ENCODE assay signal across 8 cellular contexts in genomic region chr21:6569152-6569551, GRCh38.
A peak's percentile ranks its signal among the peaks of the same experiment; 100 is the strongest.
DNase-seq lines count a peak whose midpoint lies in the region; ATAC-seq and TF ChIP-seq lines count a peak whose summit lies in the region.
"Not testable (repeated sequence)": the region's sequence is repeated elsewhere in the genome, so short reads cannot be mapped to it uniquely, and the experiment has no call there.

No MANE protein-coding gene starts in this region.

- not testable (repeated sequence) for DNase-seq in CD8-positive, alpha-beta T cell; Panc1 (ENCODE audit: low read depth, low spot score); heart right ventricle; naive thymus-derived CD4-positive, alpha-beta T cell; upper lobe of left lung

- not testable (repeated sequence) for H3K4me1 ChIP-seq in CD8-positive, alpha-beta T cell (ENCODE audit: insufficient read depth, low read length); Panc1 (ENCODE audit: control insufficient read depth, insufficient read depth, low read length); heart right ventricle; naive thymus-derived CD4-positive, alpha-beta T cell (ENCODE audit: control insufficient read depth in 2 of 2, insufficient read depth in 2 of 2, low read length in 2 of 2); upper lobe of left lung

- POLR2A ChIA-PET in CD8-positive, alpha-beta T cell (lab: Charles Lee); Panc1 (lab: Charles Lee); naive thymus-derived CD4-positive, alpha-beta T cell (lab: Charles Lee): not testable (repeated sequence)

- H3K4me1 Mint-ChIP-seq in CD8-positive, alpha-beta T cell (ENCODE audit: low read depth); activated T-helper 17 cell treated with anti-CD3 and anti-CD28 coated beads, Interleukin-2, amount 50 U/mL, for 72 hours; naive thymus-derived CD4-positive, alpha-beta T cell: not testable (repeated sequence)

- TF ChIP-seq CTCF in CD8-positive, alpha-beta T cell (IDR thresholded peaks at IDR 0.05); Panc1 (IDR thresholded peaks at IDR 0.05); heart right ventricle (IDR thresholded peaks at IDR 0.05); upper lobe of left lung (IDR thresholded peaks at IDR 0.05): not testable (repeated sequence)

- ATAC-seq in CD8-positive, alpha-beta T cell, result peak; percentile 54
- ATAC-seq in GM19463 (IDR thresholded peaks at IDR 0.05; ENCODE audit: unreplicated experiment) (peak; percentile 36), HG02970 (IDR thresholded peaks at IDR 0.05; ENCODE audit: low FRiP score, unreplicated experiment) (peak; percentile 62), Panc1 (peak; percentile 78), heart right ventricle (peak; percentile 44 to 82 (median 73)), upper lobe of left lung (ENCODE audit: low FRiP score in 2 of 2) (peak; percentile 84 to 91)
- ATAC-seq in activated T-helper 17 cell treated with anti-CD3 and anti-CD28 coated beads, Interleukin-2, amount 50 U/mL, for 72 hours (replicated peaks), result peak; percentile 81
- ATAC-seq in naive thymus-derived CD4-positive, alpha-beta T cell, result peak; percentile 83

- H3K27ac ChIP-seq in CD8-positive, alpha-beta T cell (ENCODE audit: low read depth, low read length); Panc1 (ENCODE audit: low read length); heart right ventricle; naive thymus-derived CD4-positive, alpha-beta T cell (ENCODE audit: low read depth, low read length); upper lobe of left lung: not testable (repeated sequence)

- in situ Hi-C loops in Panc1 (cut with HindIII; ENCODE audit: low pct_unique_long_range_greater_than_20kb, low sequenced_read_pairs), result not testable (repeated sequence)

- no CpG with 5 or more reads among the region's 16 CpGs for WGBS in heart right ventricle, 2 donors
- no CpG with 5 or more reads among the region's 16 CpGs for WGBS in upper lobe of left lung, 2 donors

- intact Hi-C loops in CD8-positive, alpha-beta T cell (cut with DNase I, micrococcal nuclease); Panc1 (cut with micrococcal nuclease; ENCODE audit: unreplicated experiment); heart right ventricle (cut with DNase I); naive thymus-derived CD4-positive, alpha-beta T cell (cut with micrococcal nuclease): not testable (repeated sequence)

- not testable (repeated sequence) for H3K27me3 Mint-ChIP-seq in CD8-positive, alpha-beta T cell (ENCODE audit: low read depth); activated T-helper 17 cell treated with anti-CD3 and anti-CD28 coated beads, Interleukin-2, amount 50 U/mL, for 72 hours; naive thymus-derived CD4-positive, alpha-beta T cell

- not testable (repeated sequence) for TF ChIP-seq EP300 in upper lobe of left lung (IDR thresholded peaks at IDR 0.05)

- H3K9me3 Mint-ChIP-seq in CD8-positive, alpha-beta T cell; activated T-helper 17 cell treated with anti-CD3 and anti-CD28 coated beads, Interleukin-2, amount 50 U/mL, for 72 hours; naive thymus-derived CD4-positive, alpha-beta T cell: not testable (repeated sequence)

- H3K27ac Mint-ChIP-seq in CD8-positive, alpha-beta T cell; activated T-helper 17 cell treated with anti-CD3 and anti-CD28 coated beads, Interleukin-2, amount 50 U/mL, for 72 hours; naive thymus-derived CD4-positive, alpha-beta T cell: not testable (repeated sequence)

- H3K4me3 Mint-ChIP-seq in CD8-positive, alpha-beta T cell; activated T-helper 17 cell treated with anti-CD3 and anti-CD28 coated beads, Interleukin-2, amount 50 U/mL, for 72 hours; naive thymus-derived CD4-positive, alpha-beta T cell: not testable (repeated sequence)

- TF ChIP-seq POLR2A in upper lobe of left lung (IDR thresholded peaks at IDR 0.05), result not testable (repeated sequence)

- H3K4me3 ChIP-seq in CD8-positive, alpha-beta T cell (ENCODE audit: low read depth, low read length); Panc1 (ENCODE audit: low read depth in 2 of 2, low read length in 2 of 2); heart right ventricle; naive thymus-derived CD4-positive, alpha-beta T cell (ENCODE audit: low read length); upper lobe of left lung: not testable (repeated sequence)

- not testable (repeated sequence) for H3K36me3 ChIP-seq in CD8-positive, alpha-beta T cell (ENCODE audit: insufficient read depth, low read length); Panc1 (ENCODE audit: control insufficient read depth, insufficient read depth, low read length); heart right ventricle; naive thymus-derived CD4-positive, alpha-beta T cell (ENCODE audit: control insufficient read depth in 2 of 3, insufficient read depth in 3 of 3, low read length in 3 of 3); upper lobe of left lung

- not testable (repeated sequence) for H3K27me3 ChIP-seq in CD8-positive, alpha-beta T cell (ENCODE audit: insufficient read depth, low read length); Panc1 (ENCODE audit: control insufficient read depth, insufficient read depth, low read length); heart right ventricle; naive thymus-derived CD4-positive, alpha-beta T cell (ENCODE audit: control insufficient read depth in 2 of 2, insufficient read depth in 2 of 2, low read length in 2 of 2); upper lobe of left lung

- CTCF ChIA-PET in CD8-positive, alpha-beta T cell (lab: Charles Lee); Panc1 (lab: Charles Lee); naive thymus-derived CD4-positive, alpha-beta T cell (lab: Charles Lee): not testable (repeated sequence)

- not testable (repeated sequence) for H3K9me3 ChIP-seq in CD8-positive, alpha-beta T cell (ENCODE audit: low read length); Panc1 (ENCODE audit: control insufficient read depth, insufficient read depth, low read depth, low read length); heart right ventricle; naive thymus-derived CD4-positive, alpha-beta T cell (ENCODE audit: control insufficient read depth in 2 of 3, low read length in 3 of 3); upper lobe of left lung

- not testable (repeated sequence) for H3K36me3 Mint-ChIP-seq in CD8-positive, alpha-beta T cell; activated T-helper 17 cell treated with anti-CD3 and anti-CD28 coated beads, Interleukin-2, amount 50 U/mL, for 72 hours (ENCODE audit: low read depth); naive thymus-derived CD4-positive, alpha-beta T cell

- not testable (repeated sequence) for BruUV-seq in Panc1 (replicated peaks; lab: Mats Ljungman, UMichigan)

Comparison
In these comparisons a context has a peak if more than half of its experiments do, and no peak if none do; other contexts are left out.
1. ATAC-seq: peak in every context shown above with its lines; median percentile 88 in upper lobe of left lung; 83 in naive thymus-derived CD4-positive, alpha-beta T cell; 81 in activated T-helper 17 cell treated with anti-CD3 and anti-CD28 coated beads, Interleukin-2, amount 50 U/mL, for 72 hours; 78 in Panc1; 73 in heart right ventricle; 62 in HG02970; 54 in CD8-positive, alpha-beta T cell; 36 in GM19463.